In the genomic region with DNA sequence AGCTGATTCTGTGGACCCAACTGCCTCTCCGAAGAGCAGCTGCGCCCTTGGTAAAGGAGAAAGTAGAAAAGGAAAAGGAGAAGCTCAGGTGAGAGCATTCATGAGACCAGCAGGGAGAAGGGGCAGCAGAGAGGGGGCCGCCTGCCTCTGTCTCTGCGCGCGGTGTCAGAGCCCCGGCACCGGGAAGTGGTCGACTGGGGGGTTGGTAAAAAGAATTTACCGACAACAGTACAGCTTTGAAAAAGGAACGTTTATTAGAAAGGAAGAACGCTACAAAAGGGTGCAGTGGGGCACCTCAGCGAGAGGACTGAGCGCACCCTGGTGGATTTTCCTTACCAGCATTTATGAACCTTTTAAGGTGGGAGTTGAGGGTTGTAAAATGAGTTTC, we compare ENCODE assay signal across 8 cellular contexts.
DNase-seq lines count a peak whose midpoint lies in the region; ATAC-seq and TF ChIP-seq lines count a peak whose summit lies in the region.

No MANE protein-coding gene starts in this region.

- peak overlapping the region; percentile 80 to 93 (median 88) for H3K27ac Mint-ChIP-seq in immature natural killer cell

- no peaks in the 10 kb centered on the region for H3K79me2 ChIP-seq in SK-N-SH (ENCODE audit: insufficient read depth)

- H3K27ac ChIP-seq in SK-N-SH (ENCODE audit: low read depth in 2 of 2, low read length in 1 of 2), result no peak overlapping the region
- H3K27ac ChIP-seq in ascending aorta, result peak overlapping the region; percentile 10 to 45

- TF ChIP-seq CTCF in SK-N-SH (IDR thresholded peaks at IDR 0.05), result 0 out of 2 replicates have a peak, but pooled peaks have one; percentile 24
- peak in 2 of 3 experiments; percentile 6 to 20 for TF ChIP-seq CTCF in ascending aorta (IDR thresholded peaks at IDR 0.05)

- CTCF ChIA-PET in SK-N-SH (lab: Yijun Ruan, JAX), result interaction anchor here (0.5 to 13.7 kb wide), 104 partner anchors 9 to 852 kb away, joined by 3 to 295 read pairs (median 4); a partner anchor contains a TSS

- POLR2A ChIA-PET in SK-N-SH (lab: Yijun Ruan, JAX), result no interaction called here

- H2AFZ ChIP-seq in SK-N-SH (ENCODE audit: low read depth), result 0 out of 2 replicates have a peak overlapping the region, but pooled peaks have one; percentile 30

- peaks cover 0 to 2% (median 2%) of the 10 kb centered on the region in 3 donors for H3K27me3 Mint-ChIP-seq in immature natural killer cell (ENCODE audit: low read depth in 3 of 3)

- intact Hi-C loops in ascending aorta (cut with DNase I), result loop anchor here (1.0 to 2.0 kb wide), 2 partner anchors 335 to 513 kb away; no protein-coding TSS in a partner anchor

- H3K36me3 Mint-ChIP-seq in immature natural killer cell, result peaks cover 0 to 5% (median 4%) of the 10 kb centered on the region in 3 donors

- no peaks in the 10 kb centered on the region for H3F3A ChIP-seq in SK-N-SH (replicated peaks; ENCODE audit: insufficient read depth)

- H3K9me3 ChIP-seq in SK-N-SH (no peaks in the 10 kb centered on the region), ascending aorta (no peaks in the 10 kb centered on the region)

- H3K9ac ChIP-seq in SK-N-SH, result no peak overlapping the region

- H3K27me3 ChIP-seq in SK-N-SH (ENCODE audit: insufficient read depth) (no peaks in the 10 kb centered on the region), ascending aorta (no peaks in the 10 kb centered on the region)

- peak; percentile 49 for DNase-seq in EH (ENCODE audit: low read depth)
- DNase-seq in KG1 (lab: John Stamatoyannopoulos, UW), result peak; percentile 62
- no peak for DNase-seq in SK-N-SH
- no peak for DNase-seq in ascending aorta (ENCODE audit: low spot score in 2 of 2)
- DNase-seq in immature natural killer cell, result peak; percentile 28 to 43 (median 39)
- DNase-seq in stimulated activated CD4-positive, alpha-beta T cell treated with anti-CD3 and anti-CD28 coated beads, Interleukin-4, amount 100 ng/mL, for 48 hours (ENCODE audit: low read depth in 2 of 2), result peak; percentile 13 to 17
- DNase-seq in NCI-H1048 (lab: John Stamatoyannopoulos, UW), result no peak

- 58% methylated on average over 14 of the region's 14 CpGs for WGBS in SK-N-SH (ENCODE audit: low lambda C conversion rate)

- no peaks in the 10 kb centered on the region for H4K20me1 ChIP-seq in SK-N-SH (ENCODE audit: insufficient read depth)

- no peaks in the 10 kb centered on the region for H3K9me3 Mint-ChIP-seq in immature natural killer cell

- TF ChIP-seq EP300 in SK-N-SH (IDR thresholded peaks at IDR 0.05; ENCODE audit: borderline replicate concordance in 1 of 2, low read depth in 1 of 2, low read length in 1 of 2), result no peak

- H3K4me1 ChIP-seq in SK-N-SH (ENCODE audit: control insufficient read depth in 1 of 2, insufficient read depth in 2 of 2, low read depth in 1 of 2, low read length in 1 of 2), result no peaks in the 10 kb centered on the region
- H3K4me1 ChIP-seq in ascending aorta, result no peaks in the 10 kb centered on the region

- H3K36me3 ChIP-seq in SK-N-SH (replicated peaks in 1 of 2; ENCODE audit: control insufficient read depth in 1 of 2, insufficient read depth in 2 of 2, low read length in 1 of 2) (no peaks in the 10 kb centered on the region), ascending aorta (no peaks in the 10 kb centered on the region)

- H3K4me3 ChIP-seq in SK-N-SH (ENCODE audit: low read depth in 2 of 2, low read length in 1 of 2), result no peak overlapping the region
- H3K4me3 ChIP-seq in ascending aorta, result peak overlapping the region; percentile 26 to 52

- H3K4me1 Mint-ChIP-seq in immature natural killer cell, result peaks cover 32 to 50% of the 10 kb centered on the region in 2 donors

- H3K9me2 ChIP-seq in SK-N-SH, result no peaks in the 10 kb centered on the region

- H3K4me3 Mint-ChIP-seq in immature natural killer cell, result peak overlapping the region; percentile 83 to 93 (median 91)

- no peak overlapping the region for H3K4me2 ChIP-seq in SK-N-SH

- peak; percentile 50 for TF ChIP-seq RAD21 in SK-N-SH (IDR thresholded peaks at IDR 0.05; ENCODE audit: low read length)

- ATAC-seq in GM21723 (IDR thresholded peaks at IDR 0.05; ENCODE audit: unreplicated experiment), result peak; percentile 49

TF ChIP-seq in SK-N-SH, 30 proteins besides CTCF, POLR2A, EP300 and RAD21:
- TF ChIP-seq POLR2AphosphoS5 (IDR thresholded peaks at IDR 0.05; ENCODE audit: low read depth, low read length) (no peak), SMC3 (IDR thresholded peaks at IDR 0.05; ENCODE audit: low read depth, low read length) (peak; percentile 27)
TF ChIP-seq in SK-N-SH: peak in this region for 1.

Comparison
In these comparisons a context has a peak if more than half of its experiments do, and no peak if none do; other contexts are left out.
1. DNase-seq: peak in EH (single experiment), KG1 (single experiment), immature natural killer cell (3 of 3) and stimulated activated CD4-positive, alpha-beta T cell treated with anti-CD3 and anti-CD28 coated beads, Interleukin-4, amount 100 ng/mL, for 48 hours (2 of 2); none in SK-N-SH (single experiment), ascending aorta (0 of 2) and NCI-H1048 (single experiment).
2. H3K27ac ChIP-seq: peak in ascending aorta (2 of 2); none in SK-N-SH (0 of 2).
3. H3K4me3 ChIP-seq: peak in ascending aorta (2 of 2); none in SK-N-SH (0 of 2).